ENCODE assay signal across 9 cellular contexts in genomic region chr7:27151341-27151944, GRCh38. TPM values are rescaled to one million over a fixed set of nuclear protein-coding genes. Genes with fewer than 3 reads are reported as not detected.
DNase-seq lines count a peak whose midpoint lies in the region; ATAC-seq and TF ChIP-seq lines count a peak whose summit lies in the region.
"Had no signal": no experiment of that assay in that cellular context is flagged by ENCODE, and none has a peak within 500 bp of the region (broad histone marks: within the 10 kb centered on the region; RNA-seq: fewer than 3 reads in every experiment).

No MANE protein-coding gene starts in this region.

- peak overlapping the region; percentile 77 for H3K27ac Mint-ChIP-seq in memory B cell

- peaks cover 59 to 97% of the 10 kb centered on the region in 2 donors for H3K27me3 ChIP-seq in right atrium auricular region
- H3K27me3 ChIP-seq in uterus = no peaks in the 10 kb centered on the region

- peaks cover 1% of the 10 kb centered on the region for H3K9me3 Mint-ChIP-seq in memory B cell

- ATAC-seq in Right ventricle myocardium inferior (no peak), memory B cell (ENCODE audit: low read depth) (no peak), GM18861 (IDR thresholded peaks at IDR 0.05; ENCODE audit: unreplicated experiment) (no peak)

- DNase-seq in Right ventricle myocardium inferior (ENCODE audit: missing footprints) = peak; percentile 43
- DNase-seq in right atrium auricular region (ENCODE audit: low spot score) = no peak
- DNase-seq in activated naive CD4-positive, alpha-beta T cell treated with anti-CD3 and anti-CD28 coated beads, Interleukin-2, amount 50 U/mL, for 16 hours = peak; percentile 11
- no peak for DNase-seq in memory B cell (ENCODE audit: low spot score in 2 of 2)
- peak; percentile 53 to 58 for DNase-seq in uterus
- DNase-seq in NCI-H2081 treated with DMSO at 0.1 percent for 48 hours (lab: John Stamatoyannopoulos, UW) = no peak
- no peak for DNase-seq in NCI-H82 treated with DMSO at 0.1 percent for 48 hours (lab: John Stamatoyannopoulos, UW; ENCODE audit: unreplicated experiment)

- H3K36me3 ChIP-seq in right atrium auricular region = no peaks in the 10 kb centered on the region
- H3K36me3 ChIP-seq in uterus = no peaks in the 10 kb centered on the region

- H3K4me1 Mint-ChIP-seq in memory B cell = peaks cover 31% of the 10 kb centered on the region

- H3K9me3 ChIP-seq in right atrium auricular region (no peaks in the 10 kb centered on the region), uterus (no peaks in the 10 kb centered on the region)

- intact Hi-C loops in Right ventricle myocardium inferior (cut with DNase I) (no loop called here), uterus (cut with DNase I; ENCODE audit: low total_unique reads) (no loop called here)

- H3K4me3 Mint-ChIP-seq in memory B cell = peak overlapping the region; percentile 77

- no peak for TF ChIP-seq CTCF in right atrium auricular region (IDR thresholded peaks at IDR 0.05)
- no peak for TF ChIP-seq CTCF in uterus (IDR thresholded peaks at IDR 0.05)

- H3K4me3 ChIP-seq in right atrium auricular region (peak overlapping the region in 1 of 2 donors; percentile 30), uterus (peak overlapping the region; percentile 59 to 67)

- H3K27me3 Mint-ChIP-seq in memory B cell = peaks cover 33% of the 10 kb centered on the region

- H3K27ac ChIP-seq in right atrium auricular region = no peak overlapping the region
- H3K27ac ChIP-seq in uterus = peak overlapping the region; percentile 96

- no peak for TF ChIP-seq POLR2A in uterus (IDR thresholded peaks at IDR 0.05)

- H3K4me1 ChIP-seq in right atrium auricular region (peaks cover 0 to 63% of the 10 kb centered on the region in 2 donors), uterus (peaks cover 0 to 4% of the 10 kb centered on the region in 2 donors)

- H3K36me3 Mint-ChIP-seq in memory B cell = no peaks in the 10 kb centered on the region

RNA-seq across cellular contexts. Expression of gene HOXA3, which starts 0.9 kb away (rescaled TPM):
- not detected for total RNA-seq in Right ventricle myocardium inferior
- under 1 TPM; 0.28 to 0.30 TPM for total RNA-seq in right atrium auricular region
- 10 to 100 TPM in 2 of 4 donors, 1 to 10 TPM in 2; 1.0 to 34.5 (median 19.0) TPM for total RNA-seq in uterus
- total RNA-seq: T-helper 2 cell treated with Interferon-gamma antibody and Interleukin-4, amounts not matched to agents 100 ng/mL and 5 ng/mL, for 36 hours had no signal

RNA-seq across cellular contexts. Expression of gene HOXA6, which starts 3.9 kb away (rescaled TPM):
- not detected for total RNA-seq in Right ventricle myocardium inferior
- total RNA-seq in right atrium auricular region = not detected
- 10 to 100 TPM in 3 of 4 donors, 1 to 10 TPM in 1; 1.8 to 19.1 (median 15.4) TPM for total RNA-seq in uterus
- total RNA-seq: T-helper 2 cell treated with Interferon-gamma antibody and Interleukin-4, amounts not matched to agents 100 ng/mL and 5 ng/mL, for 36 hours had no signal

RNA-seq across cellular contexts. Expression of gene HOXA7, which starts 5.0 kb away (rescaled TPM):
- total RNA-seq in Right ventricle myocardium inferior = not detected
- not detected for total RNA-seq in right atrium auricular region
- total RNA-seq in uterus = 1 to 10 TPM in 3 of 4 donors, under 1 TPM in 1; 0.26 to 9.1 (median 5.2) TPM
- total RNA-seq: T-helper 2 cell treated with Interferon-gamma antibody and Interleukin-4, amounts not matched to agents 100 ng/mL and 5 ng/mL, for 36 hours had no signal

RNA-seq across cellular contexts. Expression of gene HOXA5, which starts 8.0 kb away (rescaled TPM):
- total RNA-seq in Right ventricle myocardium inferior (not detected), right atrium auricular region (under 1 TPM; 0.24 to 0.96 TPM), uterus (10 to 100 TPM; 10.7 to 61.0 (median 18.9) TPM)
- total RNA-seq: T-helper 2 cell treated with Interferon-gamma antibody and Interleukin-4, amounts not matched to agents 100 ng/mL and 5 ng/mL, for 36 hours had no signal

RNA-seq across cellular contexts. Expression of gene HOXA9, which starts 13.9 kb away (rescaled TPM):
- not detected for total RNA-seq in Right ventricle myocardium inferior
- total RNA-seq in right atrium auricular region = not detected
- 10 to 100 TPM in 3 of 4 donors, 1 to 10 TPM in 1; 2.3 to 26.4 (median 22.4) TPM for total RNA-seq in uterus
- total RNA-seq: T-helper 2 cell treated with Interferon-gamma antibody and Interleukin-4, amounts not matched to agents 100 ng/mL and 5 ng/mL, for 36 hours had no signal

Comparison
In these comparisons a context has a peak if more than half of its experiments do, and no peak if none do; other contexts are left out.
1. DNase-seq: peak in Right ventricle myocardium inferior (single experiment), activated naive CD4-positive, alpha-beta T cell treated with anti-CD3 and anti-CD28 coated beads, Interleukin-2, amount 50 U/mL, for 16 hours (single experiment) and uterus (2 of 2); none in right atrium auricular region (single experiment), memory B cell (0 of 2), NCI-H2081 treated with DMSO at 0.1 percent for 48 hours (single experiment) and NCI-H82 treated with DMSO at 0.1 percent for 48 hours (single experiment).
2. H3K27ac ChIP-seq: peak in uterus (2 of 2); none in right atrium auricular region (0 of 2).